In genomic region chr4:186134254-186134653, GRCh38 we compare ENCODE assay signal across 9 cellular contexts. TPM values are rescaled to one million over a fixed set of nuclear protein-coding genes. Genes with fewer than 3 reads are reported as not detected.
DNase-seq lines count a peak whose midpoint lies in the region; ATAC-seq and TF ChIP-seq lines count a peak whose summit lies in the region.
"Had no signal": no experiment of that assay in that cellular context is flagged by ENCODE, and none has a peak within 500 bp of the region (broad histone marks: within the 10 kb centered on the region; RNA-seq: fewer than 3 reads in every experiment).

No MANE protein-coding gene starts in this region.

- ATAC-seq in GM19395 (IDR thresholded peaks at IDR 0.05; ENCODE audit: unreplicated experiment) (peak; percentile 100), HG03025 (IDR thresholded peaks at IDR 0.05; ENCODE audit: low FRiP score, unreplicated experiment) (peak; percentile 100), aorta (ENCODE audit: low FRiP score) (no peak)
- ATAC-seq: naive thymus-derived CD8-positive, alpha-beta T cell had no signal

- in situ Hi-C loops in GM13976 (cut with MboI; ENCODE audit: low sequenced_read_pairs, unreplicated experiment) (loop anchor here (10.0 kb wide), 1 partner anchor 69 kb away; the partner anchor contains the start of gene TLR3), ACHN (cut with HindIII; ENCODE audit: low pct_ligation_motif_present, low pct_unique_long_range_greater_than_20kb, low sequenced_read_pairs) (no loop called here)

- no peaks in the 10 kb centered on the region for H3K9me3 ChIP-seq in aorta (ENCODE audit: control insufficient read depth, low read length)

- H3K36me3 ChIP-seq in aorta (ENCODE audit: control insufficient read depth in 1 of 2, insufficient read depth in 2 of 2, low read length in 1 of 2), result no peaks in the 10 kb centered on the region

- TF ChIP-seq CTCF in GM13976 (IDR thresholded peaks at IDR 0.05; ENCODE audit: borderline replicate concordance, control extremely low read depth, extremely low read depth, insufficient read depth, missing control alignments), result no peak

- intact Hi-C loops in aorta (cut with DNase I), result loop anchor here in 1 of 2 donors (10.0 kb wide), 1 partner anchor 499 kb away; no protein-coding TSS in a partner anchor

- no peaks in the 10 kb centered on the region for H3K4me1 ChIP-seq in aorta (ENCODE audit: control insufficient read depth in 1 of 2, insufficient read depth in 2 of 2, low read length in 2 of 2)

- 88 to 91% methylated on average over 3 of the region's 3 CpGs for WGBS in aorta, 2 donors

- DNase-seq in GM13976 (ENCODE audit: low spot score), result peak; percentile 74
- peak; percentile 76 for DNase-seq in SKM-1 (lab: John Stamatoyannopoulos, UW; ENCODE audit: unreplicated experiment)
- DNase-seq in aorta, result no peak
- DNase-seq in NCI-H2107 treated with DMSO at 0.1 percent for 48 hours (lab: John Stamatoyannopoulos, UW; ENCODE audit: unreplicated experiment), result no peak
- no peak for DNase-seq in activated CD4-positive, alpha-beta T cell treated with anti-CD3 and anti-CD28 coated beads, Interleukin-2, amount 50 U/mL, for 1 hour
- no peak for DNase-seq in ACHN
- DNase-seq: naive thymus-derived CD8-positive, alpha-beta T cell had no signal

- no peak overlapping the region for H3K4me3 ChIP-seq in aorta (ENCODE audit: low read length in 2 of 2)

- no peak overlapping the region for H3K27ac ChIP-seq in aorta (ENCODE audit: low read depth in 1 of 2, low read length in 2 of 2)

- no peaks in the 10 kb centered on the region for H3K27me3 ChIP-seq in aorta (ENCODE audit: control insufficient read depth in 1 of 2, insufficient read depth in 2 of 2, low read length in 1 of 2)

RNA-seq across cellular contexts. Expression of gene FAM149A, which starts 29.8 kb away (rescaled TPM):
- 10 to 100 TPM in 1 of 2 donors, 1 to 10 TPM in 1; 7.9 to 17.8 TPM for total RNA-seq in aorta
- 10 to 100 TPM; 12.8 to 25.8 TPM for polyA plus RNA-seq in aorta

RNA-seq across cellular contexts. Expression of gene CYP4V2, which starts 57.1 kb away (rescaled TPM):
- total RNA-seq in aorta, result 10 to 100 TPM; 26.4 to 43.2 TPM
- 10 to 100 TPM; 11.8 to 31.1 TPM for polyA plus RNA-seq in aorta

Comparison
In these comparisons a context has a peak if more than half of its experiments do, and no peak if none do; other contexts are left out.
1. DNase-seq: peak in GM13976 (single experiment) and SKM-1 (single experiment); none in aorta (0 of 2), NCI-H2107 treated with DMSO at 0.1 percent for 48 hours (single experiment), activated CD4-positive, alpha-beta T cell treated with anti-CD3 and anti-CD28 coated beads, Interleukin-2, amount 50 U/mL, for 1 hour (single experiment) and ACHN (single experiment).